In the genomic region with DNA sequence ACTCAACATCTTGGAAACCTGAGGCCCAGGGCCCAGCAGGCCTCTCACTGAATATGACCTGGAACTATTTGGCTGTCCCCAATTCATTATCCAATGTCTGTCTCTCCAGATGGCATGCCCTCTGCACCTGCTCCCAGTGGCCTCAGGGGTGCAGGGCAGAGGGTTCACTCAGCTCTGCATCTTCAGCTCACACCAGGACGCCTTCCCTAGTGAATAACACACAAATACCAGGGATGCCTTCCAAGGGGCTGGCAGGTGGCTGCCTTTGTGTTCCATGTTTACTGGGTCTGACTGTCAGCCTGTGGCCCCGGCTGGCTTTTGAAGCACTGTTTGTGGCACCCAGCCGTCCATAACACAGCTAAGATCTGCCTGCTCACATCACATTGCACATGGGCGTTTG, we compare ENCODE assay signal across 23 cellular contexts.
DNase-seq lines count a peak whose midpoint lies in the region; ATAC-seq and TF ChIP-seq lines count a peak whose summit lies in the region.
"Had no signal": no experiment of that assay in that cellular context is flagged by ENCODE, and none has a peak within 500 bp of the region (broad histone marks: within the 10 kb centered on the region; RNA-seq: fewer than 3 reads in every experiment).

No MANE protein-coding gene starts in this region.

- H3K27ac ChIP-seq in neural progenitor cell (peak overlapping the region; percentile 57), right lobe of liver (no peak overlapping the region)
- H3K27ac ChIP-seq: 22Rv1, colonic mucosa, heart left ventricle, upper lobe of right lung had no signal

- no peak for ATAC-seq in right lobe of liver
- no peak for ATAC-seq in GM19452 (IDR thresholded peaks at IDR 0.05; ENCODE audit: unreplicated experiment)
- ATAC-seq: heart left ventricle; stimulated activated naive CD8-positive, alpha-beta T cell treated with anti-CD3 and anti-CD28 coated beads, Interleukin-15, amount 100 ng/mL, for 72 hours; upper lobe of right lung had no signal

- H3K9me3 Mint-ChIP-seq in neural progenitor cell: peaks cover 11% of the 10 kb centered on the region

- H3K27me3 Mint-ChIP-seq in neural progenitor cell (ENCODE audit: insufficient read depth, low read depth): peaks cover 2% of the 10 kb centered on the region

- H3K27ac Mint-ChIP-seq in neural progenitor cell: no peak overlapping the region
- H3K27ac Mint-ChIP-seq: stimulated activated naive CD8-positive, alpha-beta T cell treated with anti-CD3 and anti-CD28 coated beads, Interleukin-15, amount 100 ng/mL, for 72 hours had no signal

- WGBS in right lobe of liver (ENCODE audit: insufficient coverage, low coverage, low lambda C conversion rate, missing lambda C conversion rate): 39% methylated on average over 4 of the region's 4 CpGs

- H3K36me3 ChIP-seq in neural progenitor cell: no peaks in the 10 kb centered on the region
- no peaks in the 10 kb centered on the region for H3K36me3 ChIP-seq in right lobe of liver
- H3K36me3 ChIP-seq: colonic mucosa, heart left ventricle, upper lobe of right lung had no signal

- peaks cover 5% of the 10 kb centered on the region for H3K4me1 Mint-ChIP-seq in neural progenitor cell
- H3K4me1 Mint-ChIP-seq: stimulated activated naive CD8-positive, alpha-beta T cell treated with anti-CD3 and anti-CD28 coated beads, Interleukin-15, amount 100 ng/mL, for 72 hours had no signal

- no peaks in the 10 kb centered on the region for H3K36me3 Mint-ChIP-seq in neural progenitor cell

- H3K27me3 ChIP-seq in neural progenitor cell: no peaks in the 10 kb centered on the region
- no peaks in the 10 kb centered on the region for H3K27me3 ChIP-seq in right lobe of liver
- H3K27me3 ChIP-seq: colonic mucosa, heart left ventricle, upper lobe of right lung had no signal

- H4K20me1 ChIP-seq in neural progenitor cell (ENCODE audit: low read depth): no peaks in the 10 kb centered on the region

- no peak for TF ChIP-seq POLR2A in right lobe of liver (IDR thresholded peaks at IDR 0.05)

- H3K9me3 ChIP-seq in neural progenitor cell (ENCODE audit: low read depth) (no peaks in the 10 kb centered on the region), right lobe of liver (no peaks in the 10 kb centered on the region)
- H3K9me3 ChIP-seq: colonic mucosa, upper lobe of right lung had no signal

- no peak overlapping the region for H3K4me3 ChIP-seq in neural progenitor cell
- H3K4me3 ChIP-seq in right lobe of liver: no peak overlapping the region
- H3K4me3 ChIP-seq: colonic mucosa, heart left ventricle, lung, upper lobe of right lung had no signal

- H3F3A ChIP-seq in neural progenitor cell (ENCODE audit: low read depth): peaks cover 10% of the 10 kb centered on the region

- DNase-seq in DMS153 (lab: John Stamatoyannopoulos, UW) (peak; percentile 60), DMS153 treated with DMSO at 0.1 percent for 48 hours (lab: John Stamatoyannopoulos, UW; ENCODE audit: unreplicated experiment) (no peak), NCI-H2107 (lab: John Stamatoyannopoulos, UW) (peak; percentile 38), ecto neural progenitor cell (ENCODE audit: low spot score) (peak; percentile 58), neural progenitor cell (ENCODE audit: low spot score) (peak; percentile 85), right lobe of liver (no peak), NCI-H1930 (lab: John Stamatoyannopoulos, UW) (no peak)
- DNase-seq: activated CD4-positive, alpha-beta T cell treated with anti-CD3 and anti-CD28 coated beads, Interleukin-2, amount 50 U/mL, for 1 hour; activated CD8-positive, alpha-beta memory T cell treated with anti-CD3 and anti-CD28 coated beads, Interleukin-2, amount 50 U/mL, for 48 hours; activated effector memory CD4-positive, alpha-beta T cell treated with anti-CD3 and anti-CD28 coated beads, Interleukin-2, amount 50 U/mL, for 16 hours; colonic mucosa; HCEC 1CT; heart left ventricle; Kasumi-1; kidney; NCI-H69; SHP77 treated with DMSO at 0.1 percent for 48 hours; stimulated activated CD4-positive, alpha-beta T cell treated with anti-CD3 and anti-CD28 coated beads, Interleukin-4, amount 100 ng/mL, for 4 hours; stimulated activated naive CD8-positive, alpha-beta T cell treated with anti-CD3 and anti-CD28 coated beads, Interleukin-15, amount 100 ng/mL, for 72 hours; upper lobe of right lung had no signal

- H3K4me2 ChIP-seq in neural progenitor cell: peak overlapping the region; percentile 35

- no peak overlapping the region for H3K4me3 Mint-ChIP-seq in neural progenitor cell
- H3K4me3 Mint-ChIP-seq: stimulated activated naive CD8-positive, alpha-beta T cell treated with anti-CD3 and anti-CD28 coated beads, Interleukin-15, amount 100 ng/mL, for 72 hours had no signal

- intact Hi-C loops in right lobe of liver (cut with DNase I): no loop called here

- H3K9ac ChIP-seq in neural progenitor cell: no peak overlapping the region

- H3K79me2 ChIP-seq in neural progenitor cell (ENCODE audit: low read depth): no peaks in the 10 kb centered on the region

- H3K4me1 ChIP-seq in neural progenitor cell (peaks cover 21% of the 10 kb centered on the region), right lobe of liver (no peaks in the 10 kb centered on the region)
- H3K4me1 ChIP-seq: colonic mucosa, heart left ventricle, upper lobe of right lung had no signal

- no peak overlapping the region for H2AFZ ChIP-seq in neural progenitor cell (replicated peaks)

- peak; percentile 24 for TF ChIP-seq CTCF in neural progenitor cell (IDR thresholded peaks at IDR 0.05)
- TF ChIP-seq CTCF in right lobe of liver (IDR thresholded peaks at IDR 0.05): no peak

Comparison
In these comparisons a context has a peak if more than half of its experiments do, and no peak if none do; other contexts are left out.
1. DNase-seq: peak in DMS153 (single experiment), NCI-H2107 (single experiment), ecto neural progenitor cell (single experiment) and neural progenitor cell (single experiment); none in DMS153 treated with DMSO at 0.1 percent for 48 hours (single experiment), right lobe of liver (0 of 3) and NCI-H1930 (0 of 2).